23 cellular contexts compared by ENCODE assay signal in the genomic region with DNA sequence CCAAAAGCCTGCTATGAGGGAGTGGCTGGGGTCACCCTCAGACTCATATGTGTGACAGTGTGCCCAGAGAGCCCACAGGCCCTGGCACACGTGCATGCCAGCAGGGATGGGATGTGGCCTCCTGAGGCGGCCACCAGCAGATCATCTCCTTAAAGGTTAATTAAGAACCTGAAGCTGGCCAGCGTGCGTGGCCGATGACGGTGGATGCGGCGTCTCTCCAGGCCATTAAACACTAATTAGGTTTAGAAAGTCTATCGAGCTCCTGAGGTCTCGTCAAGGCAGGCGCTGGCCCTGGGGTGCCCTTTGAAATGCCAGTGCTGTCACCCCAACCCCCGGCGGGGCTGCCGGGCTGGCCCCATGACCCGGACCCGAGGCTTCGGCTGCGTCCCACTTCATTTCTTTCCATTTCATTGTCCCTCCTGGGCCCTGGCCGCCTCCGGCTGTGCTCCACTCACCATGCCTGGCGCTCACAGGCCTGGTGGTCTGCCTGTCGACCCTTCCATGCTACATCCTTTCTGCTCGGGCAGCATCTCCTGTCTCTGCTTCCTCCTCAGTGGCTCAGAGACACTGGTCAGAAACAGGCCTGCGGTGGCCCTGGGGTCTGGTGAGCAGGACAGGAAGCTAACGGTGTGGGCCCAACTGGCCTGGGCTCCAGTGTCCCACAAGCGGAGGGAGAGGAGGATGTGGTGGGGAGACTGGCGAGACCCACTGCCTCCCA.
"Had no signal": no experiment of that assay in that cellular context is flagged by ENCODE, and none has a peak within 500 bp of the region (broad histone marks: within the 10 kb centered on the region; RNA-seq: fewer than 3 reads in every experiment).

No MANE protein-coding gene starts in this region.

- H3K27ac ChIP-seq: pancreas, prostate gland, right lobe of liver, sigmoid colon, stomach, thoracic aorta, thyroid gland, tibial nerve, upper lobe of left lung, vagina had no signal

- H3K4me1 ChIP-seq: pancreas, prostate gland, right lobe of liver, sigmoid colon, stomach, thyroid gland, tibial nerve, upper lobe of left lung had no signal

- ATAC-seq: naive thymus-derived CD4-positive, alpha-beta T cell; natural killer cell; pancreas; right cardiac atrium; right lobe of liver; stimulated activated effector memory CD8-positive, alpha-beta T cell treated with anti-CD3 and anti-CD28 coated beads, Interleukin-12 subunit alpha, Interleukin-12 subunit beta, amount 100 ng/mL, for 72 hours; stimulated activated naive B cell treated with anti-CD40 and anti-IgM and Interleukin-4, amounts not matched to agents 10 μg/mL and 1 μg/mL and 100 μg/mL, for 72 hours had no signal

- DNase-seq: naive thymus-derived CD4-positive, alpha-beta T cell; natural killer cell; occipital lobe; pancreas; right cardiac atrium; right lobe of liver; sigmoid colon; small intestine; stimulated activated CD4-positive, alpha-beta T cell treated with anti-CD3 and anti-CD28 coated beads, Interleukin-15, amount 100 ng/mL, for 24 hours; stimulated activated CD4-positive, alpha-beta T cell treated with anti-CD3 and anti-CD28 coated beads, Interleukin-2, amount 100 ng/mL, for 24 hours; stimulated activated CD4-positive, alpha-beta T cell treated with anti-CD3 and anti-CD28 coated beads, Interleukin-2, amount 100 ng/mL, for 48 hours; stimulated activated CD4-positive, alpha-beta T cell treated with anti-CD3 and anti-CD28 coated beads, Interleukin-4, amount 100 ng/mL, for 24 hours; stimulated activated naive B cell treated with anti-CD40 and anti-IgM and Interleukin-4, amounts not matched to agents 10 μg/mL and 1 μg/mL and 100 μg/mL, for 72 hours; stimulated activated naive CD4-positive, alpha-beta T cell treated with Interleukin-2 at 50 U/mL for 16 hours; stomach; thyroid gland; trophoblast cell had no signal

- H3K4me3 ChIP-seq: pancreas, prostate gland, right lobe of liver, sigmoid colon, stomach, thoracic aorta, thyroid gland, tibial nerve, upper lobe of left lung, vagina had no signal

- H3K36me3 ChIP-seq: pancreas, prostate gland, right lobe of liver, sigmoid colon, stomach, thoracic aorta, thyroid gland, tibial nerve, upper lobe of left lung, vagina had no signal

- H3K27me3 ChIP-seq: pancreas, right lobe of liver, sigmoid colon, thyroid gland, tibial nerve, upper lobe of left lung, vagina had no signal

- H3K9me3 ChIP-seq: pancreas, prostate gland, right lobe of liver, sigmoid colon, stomach, thoracic aorta, thyroid gland, tibial nerve, upper lobe of left lung, vagina had no signal
